ENCODE assay signal across 7 cellular contexts in the genomic region with DNA sequence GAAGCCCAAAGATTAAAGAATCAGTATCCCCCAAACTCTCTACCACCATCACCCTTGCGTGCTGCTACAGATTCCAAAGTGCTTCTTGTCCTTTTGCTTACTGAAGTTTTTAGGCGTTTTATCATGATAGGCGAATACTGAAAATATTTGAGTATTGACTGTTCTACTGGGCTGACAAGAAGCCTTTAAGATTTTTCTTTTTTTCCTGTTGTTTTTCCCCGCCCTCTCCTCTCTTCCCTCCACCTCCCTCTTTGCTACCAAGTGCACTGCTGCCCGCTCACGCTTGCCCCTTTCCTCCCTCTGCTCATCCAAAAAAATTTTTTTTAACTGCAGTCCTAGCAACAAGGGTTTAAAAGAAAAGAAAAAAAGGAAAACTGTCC. TPM values are rescaled to one million over a fixed set of nuclear protein-coding genes. Genes with fewer than 3 reads are reported as not detected.
A peak's percentile ranks its signal among the peaks of the same experiment; 100 is the strongest.
DNase-seq lines count a peak whose midpoint lies in the region; ATAC-seq and TF ChIP-seq lines count a peak whose summit lies in the region.

No MANE protein-coding gene starts in this region.

- peak overlapping the region; percentile 96 to 98 for H3K4me3 Mint-ChIP-seq in H9

- H3K36me3 ChIP-seq in SK-N-SH (replicated peaks in 1 of 2; ENCODE audit: control insufficient read depth in 1 of 2, insufficient read depth in 2 of 2, low read length in 1 of 2) = peaks cover 11 to 34% of the 10 kb centered on the region in 2 experiments

- peaks cover 5% of the 10 kb centered on the region for H3K23me2 ChIP-seq in H9 (ENCODE audit: insufficient read length, low read depth, low read length, poor library complexity, severe bottlenecking)

- H4K20me1 ChIP-seq in H9 (ENCODE audit: control insufficient read depth, insufficient read depth, insufficient read length) = no peaks in the 10 kb centered on the region
- peaks cover 17% of the 10 kb centered on the region for H4K20me1 ChIP-seq in SK-N-SH (ENCODE audit: insufficient read depth)

- H3K23ac ChIP-seq in H9 (ENCODE audit: insufficient read length, low read depth, low read length) = no peak overlapping the region

- H3K18ac ChIP-seq in H9 (ENCODE audit: insufficient read length, low read depth, low read length) = no peak overlapping the region

- H4K91ac ChIP-seq in H9 (ENCODE audit: insufficient read length, low read depth, low read length) = no peak overlapping the region

- no peaks in the 10 kb centered on the region; a peak in 1 of 5 replicates for H3K9me3 Mint-ChIP-seq in H9

- H3K79me1 ChIP-seq in H9 (ENCODE audit: insufficient read depth, low read depth, low read length, poor library complexity, severe bottlenecking) = peaks cover 8% of the 10 kb centered on the region

- H3K36me3 Mint-ChIP-seq in H9 (ENCODE audit: insufficient read depth in 1 of 3, low read depth in 3 of 3) = peaks cover 0 to 13% (median 6%) of the 10 kb centered on the region in 3 experiments; a peak in 5 of 7 replicates

- peak overlapping the region; percentile 27 for H4K5ac ChIP-seq in H9 (ENCODE audit: insufficient read length, low read depth, low read length)

- H3K9me2 ChIP-seq in SK-N-SH = no peaks in the 10 kb centered on the region

- no peaks in the 10 kb centered on the region for H3K27me3 Mint-ChIP-seq in H9 (ENCODE audit: low read depth)

- H2BK120ac ChIP-seq in H9 (ENCODE audit: low read depth, low read length, poor library complexity, severe bottlenecking) = no peak overlapping the region

- no peak overlapping the region for H2BK5ac ChIP-seq in H9 (ENCODE audit: insufficient read length, low read length)

- no peak for TF ChIP-seq RAD21 in SK-N-SH (IDR thresholded peaks at IDR 0.05; ENCODE audit: low read length)

- POLR2A ChIA-PET in SK-N-SH (lab: Yijun Ruan, JAX) = interaction anchor here (2.1 kb wide), 1 partner anchor 39 kb away, joined by 9 read pairs; a partner anchor contains a TSS

- no peak for DNase-seq in H9
- peak; percentile 19 for DNase-seq in SK-N-SH
- DNase-seq in foreskin keratinocyte = no peak
- DNase-seq in retina = peak; percentile 15
- no peak for DNase-seq in AML-193 (lab: John Stamatoyannopoulos, UW)
- no peak for DNase-seq in HUDEP-2 (lab: John Stamatoyannopoulos, UW; ENCODE audit: unreplicated experiment in 76 of 76)

- peaks cover 6% of the 10 kb centered on the region for H3F3A ChIP-seq in SK-N-SH (replicated peaks; ENCODE audit: insufficient read depth)

- H3K4me2 ChIP-seq in H9 (ENCODE audit: insufficient read depth, insufficient read length, low read length) (peak overlapping the region; percentile 94), SK-N-SH (peak overlapping the region; percentile 84)

- no peak for TF ChIP-seq EP300 in SK-N-SH (IDR thresholded peaks at IDR 0.05; ENCODE audit: borderline replicate concordance in 1 of 2, low read depth in 1 of 2, low read length in 1 of 2)

- TF ChIP-seq CTCF in H9 (conservative IDR thresholded peaks at IDR 0.05) (no peak), SK-N-SH (IDR thresholded peaks at IDR 0.05) (no peak), foreskin keratinocyte (conservative IDR thresholded peaks at IDR 0.05) (no peak)

- H4K8ac ChIP-seq in H9 (replicated peaks; ENCODE audit: insufficient read length, low read depth, low read length) = no peak overlapping the region

- H3K27ac ChIP-seq in H9 (ENCODE audit: insufficient read length, low read depth, low read length) (no peak overlapping the region), SK-N-SH (ENCODE audit: low read depth in 2 of 2, low read length in 1 of 2) (peak overlapping the region; percentile 72 to 78), foreskin keratinocyte (peak overlapping the region; percentile 81)

- no peak overlapping the region for H2BK12ac ChIP-seq in H9 (ENCODE audit: insufficient read length, low read depth, low read length)

- peak overlapping the region; percentile 85 to 88 for H3K4me3 ChIP-seq in SK-N-SH (ENCODE audit: low read depth in 2 of 2, low read length in 1 of 2)

- H3K14ac ChIP-seq in H9 (ENCODE audit: insufficient read depth, low read length) = peak overlapping the region; percentile 95; the same call in 1 of the 2 replicates

- H3K79me2 ChIP-seq in H9 (ENCODE audit: insufficient read depth, low read length) (peaks cover 21% of the 10 kb centered on the region), SK-N-SH (ENCODE audit: insufficient read depth) (peaks cover 95% of the 10 kb centered on the region)

- H3K4me1 ChIP-seq in H9 (ENCODE audit: insufficient read depth, low read length) (no peaks in the 10 kb centered on the region), SK-N-SH (ENCODE audit: control insufficient read depth in 1 of 2, insufficient read depth in 2 of 2, low read depth in 1 of 2, low read length in 1 of 2) (peaks cover 3 to 11% of the 10 kb centered on the region in 2 experiments; a peak in 3 of 4 replicates), foreskin keratinocyte (peaks cover 4% of the 10 kb centered on the region)

- no peaks in the 10 kb centered on the region for H3K27me3 ChIP-seq in H9 (ENCODE audit: insufficient read depth, low read length)
- H3K27me3 ChIP-seq in SK-N-SH (ENCODE audit: insufficient read depth) = no peaks in the 10 kb centered on the region
- no peaks in the 10 kb centered on the region for H3K27me3 ChIP-seq in foreskin keratinocyte

- H3K56ac ChIP-seq in H9 (ENCODE audit: insufficient read length, low read depth, low read length) = no peak overlapping the region

- peak overlapping the region; percentile 89 for H3K9ac ChIP-seq in H9 (ENCODE audit: extremely low read depth, insufficient read length, low read length)
- peak overlapping the region; percentile 91 for H3K9ac ChIP-seq in SK-N-SH

- CTCF ChIA-PET in SK-N-SH (lab: Yijun Ruan, JAX) = interaction anchor here (1.0 to 1.8 kb wide), 3 partner anchors 167 to 299 kb away, joined by 3 to 4 read pairs (median 4); no protein-coding TSS in a partner anchor

- no peak overlapping the region for H2BK20ac ChIP-seq in H9 (ENCODE audit: low read depth, low read length, poor library complexity, severe bottlenecking)

- peak overlapping the region; percentile 97 to 99 (median 97) for H3K27ac Mint-ChIP-seq in H9

- H3K4ac ChIP-seq in H9 (ENCODE audit: low read depth, low read length) = no peak overlapping the region

- peaks cover 15 to 16% of the 10 kb centered on the region in 2 experiments for H3K4me1 Mint-ChIP-seq in H9

- H2AK5ac ChIP-seq in H9 (ENCODE audit: insufficient read length, low read length) = no peak overlapping the region

- no peak overlapping the region for H2AFZ ChIP-seq in H9 (ENCODE audit: low read length)
- peak overlapping the region; percentile 72; the same call in 1 of the 2 replicates for H2AFZ ChIP-seq in SK-N-SH (ENCODE audit: low read depth)

- H2BK15ac ChIP-seq in H9 (ENCODE audit: low read depth, low read length) = no peak overlapping the region

- no peak for ATAC-seq in foreskin keratinocyte
- no peak for ATAC-seq in GM18519 (IDR thresholded peaks at IDR 0.05; ENCODE audit: low FRiP score, unreplicated experiment)

- no peak overlapping the region for H3T11ph ChIP-seq in H9 (ENCODE audit: low read length)

- WGBS in H9 (ENCODE audit: extremely low coverage, insufficient read length, low lambda C conversion rate) = no CpG with 5 or more reads among the region's 6 CpGs
- WGBS in SK-N-SH (ENCODE audit: low lambda C conversion rate) = 2% methylated on average over 6 of the region's 6 CpGs

- H3K9me3 ChIP-seq in H9 (ENCODE audit: control insufficient read depth, low read depth, low read length) (no peaks in the 10 kb centered on the region), SK-N-SH (no peaks in the 10 kb centered on the region)

TF ChIP-seq in SK-N-SH, 30 proteins besides CTCF, POLR2A, EP300 and RAD21 (continues in another document):
- TF ChIP-seq TAF1 (IDR thresholded peaks at IDR 0.05; ENCODE audit: borderline replicate concordance, low read depth, low read length) (no peak), FOXJ3 (CRISPR knock-in tag; IDR thresholded peaks at IDR 0.05) (no peak)
- TF ChIP-seq, protein P1, sequence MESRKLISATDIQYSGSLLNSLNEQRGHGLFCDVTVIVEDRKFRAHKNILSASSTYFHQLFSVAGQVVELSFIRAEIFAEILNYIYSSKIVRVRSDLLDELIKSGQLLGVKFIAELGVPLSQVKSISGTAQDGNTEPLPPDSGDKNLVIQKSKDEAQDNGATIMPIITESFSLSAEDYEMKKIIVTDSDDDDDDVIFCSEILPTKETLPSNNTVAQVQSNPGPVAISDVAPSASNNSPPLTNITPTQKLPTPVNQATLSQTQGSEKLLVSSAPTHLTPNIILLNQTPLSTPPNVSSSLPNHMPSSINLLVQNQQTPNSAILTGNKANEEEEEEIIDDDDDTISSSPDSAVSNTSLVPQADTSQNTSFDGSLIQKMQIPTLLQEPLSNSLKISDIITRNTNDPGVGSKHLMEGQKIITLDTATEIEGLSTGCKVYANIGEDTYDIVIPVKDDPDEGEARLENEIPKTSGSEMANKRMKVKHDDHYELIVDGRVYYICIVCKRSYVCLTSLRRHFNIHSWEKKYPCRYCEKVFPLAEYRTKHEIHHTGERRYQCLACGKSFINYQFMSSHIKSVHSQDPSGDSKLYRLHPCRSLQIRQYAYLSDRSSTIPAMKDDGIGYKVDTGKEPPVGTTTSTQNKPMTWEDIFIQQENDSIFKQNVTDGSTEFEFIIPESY (IDR thresholded peaks at IDR 0.05; ENCODE audit: borderline replicate concordance, low read depth) = no peak

RNA-seq across cellular contexts. Expression of a gene that starts 0.7 kb away (rescaled TPM):
- total RNA-seq in H9 (2021) (138 and 144 TPM in 2 replicates), foreskin keratinocyte (81.9 and 85.4 TPM in 2 replicates)
- polyA plus RNA-seq in SK-N-SH (2012; rRNA removed) (47.3 and 49.1 TPM in 2 replicates), foreskin keratinocyte (211 and 216 TPM in 2 replicates)
- 61.4 and 77.4 TPM in 2 replicates for polyA plus RNA-seq in SK-N-SH (2012; cell fraction: cytosol; rRNA removed)
- polyA plus RNA-seq in SK-N-SH (2012; cell fraction: nucleus; rRNA removed) = 19.4 and 38.4 TPM in 2 replicates

RNA-seq across cellular contexts. Expression of a gene that starts 0.8 kb away (rescaled TPM):
- total RNA-seq in H9 (2021) (4.2 and 4.5 TPM in 2 replicates), foreskin keratinocyte (12.3 and 16.3 TPM in 2 replicates)
- polyA plus RNA-seq in SK-N-SH (2012; rRNA removed) (12.9 and 13.0 TPM in 2 replicates), foreskin keratinocyte (3.3 and 6.3 TPM in 2 replicates)
- 8.0 and 10.2 TPM in 2 replicates for polyA plus RNA-seq in SK-N-SH (2012; cell fraction: cytosol; rRNA removed)
- polyA plus RNA-seq in SK-N-SH (2012; cell fraction: nucleus; rRNA removed) = 24.0 and 29.6 TPM in 2 replicates

RNA-seq across cellular contexts. Expression of a gene that starts 39.0 kb away (rescaled TPM):
- total RNA-seq in H9 (2021) (15.9 and 16.2 TPM in 2 replicates), foreskin keratinocyte (6.9 and 7.4 TPM in 2 replicates)
- polyA plus RNA-seq in SK-N-SH (2012; rRNA removed) (5.7 and 8.6 TPM in 2 replicates), foreskin keratinocyte (1.8 and 2.9 TPM in 2 replicates)
- 2.8 and 4.6 TPM in 2 replicates for polyA plus RNA-seq in SK-N-SH (2012; cell fraction: cytosol; rRNA removed)
- polyA plus RNA-seq in SK-N-SH (2012; cell fraction: nucleus; rRNA removed) = 17.5 and 24.2 TPM in 2 replicates

Comparison
In these comparisons a context has a peak if more than half of its experiments do, and no peak if none do; other contexts are left out.
1. DNase-seq: peak in SK-N-SH (single experiment) and retina (single experiment); none in H9 (single experiment), foreskin keratinocyte (0 of 2), AML-193 (0 of 2) and HUDEP-2 (0 of 76).